Comparison of ENCODE assay signal across 8 cellular contexts in the genomic region with DNA sequence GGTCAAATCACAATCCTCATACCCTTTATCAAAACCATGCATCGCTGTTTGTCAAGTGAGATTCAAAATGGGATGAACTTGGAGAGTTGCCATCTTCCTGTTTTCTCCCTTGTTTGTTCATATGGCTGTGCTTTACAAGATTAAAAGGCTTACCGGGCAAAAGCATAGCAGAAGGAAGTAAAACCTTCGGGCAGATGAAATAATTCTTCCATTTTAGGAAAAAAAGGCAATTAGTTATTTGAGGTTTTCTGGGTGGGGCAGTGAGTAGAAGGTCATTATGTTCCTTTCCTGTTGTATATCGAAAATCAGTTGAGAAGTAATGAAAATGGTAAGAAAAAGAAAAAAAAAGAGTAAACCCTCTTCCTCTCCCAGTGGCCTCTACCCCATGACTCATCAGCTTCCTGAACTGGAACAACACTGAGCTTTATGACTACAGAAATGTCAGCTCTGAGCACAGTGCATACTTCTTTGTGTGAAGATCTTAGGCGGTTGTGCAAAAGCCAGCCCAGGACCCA.
A peak's percentile ranks its signal among the peaks of the same experiment; 100 is the strongest.
DNase-seq lines count a peak whose midpoint lies in the region; ATAC-seq and TF ChIP-seq lines count a peak whose summit lies in the region.

No MANE protein-coding gene starts in this region.

- in situ Hi-C loops in astrocyte of the cerebellum (cut with HindIII; ENCODE audit: low sequenced_read_pairs), result no loop called here

- no TSS peak for BruUV-seq in A673 (replicated peaks; lab: Mats Ljungman, UMichigan)

- H3K36me3 ChIP-seq in A673 (ENCODE audit: insufficient read depth, low read length, poor library complexity, severe bottlenecking), result no peaks in the 10 kb centered on the region
- no peaks in the 10 kb centered on the region for H3K36me3 ChIP-seq in left lung

- H3K27me3 ChIP-seq in A673 (replicated peaks; ENCODE audit: insufficient read depth, low read depth, low read length, poor library complexity) (no peaks in the 10 kb centered on the region), left lung (no peaks in the 10 kb centered on the region)

- H3K9me3 ChIP-seq in A673 (ENCODE audit: low read depth, low read length, poor library complexity, severe bottlenecking) (no peaks in the 10 kb centered on the region), left lung (no peaks in the 10 kb centered on the region)

- POLR2A ChIA-PET in A673 (lab: Charles Lee; ENCODE audit: low non-redundant PET), result no interaction called here

- DNase-seq in A673 (ENCODE audit: low spot score) (peak; percentile 42), KG1 (lab: John Stamatoyannopoulos, UW) (peak; percentile 49), astrocyte of the cerebellum (ENCODE audit: low read depth) (peak; percentile 41), left lung (no peak), activated T-cell treated with anti-CD3 and anti-CD28 coated beads for 4 hours (no peak), NCI-H1930 (lab: John Stamatoyannopoulos, UW) (no peak), D341Med (ENCODE audit: low spot score) (no peak)

- peak; percentile 57 for ATAC-seq in left lung
- ATAC-seq in HG02763 (IDR thresholded peaks at IDR 0.05; ENCODE audit: unreplicated experiment), result no peak

- H3K27ac ChIP-seq in A673 (ENCODE audit: low read depth, low read length, poor library complexity, severe bottlenecking) (no peak overlapping the region), left lung (peak overlapping the region in 1 of 2 donors; percentile 51)

- TF ChIP-seq CTCF in A673 (conservative IDR thresholded peaks at IDR 0.05; ENCODE audit: low read depth, low read length) (no peak), astrocyte of the cerebellum (IDR thresholded peaks at IDR 0.05; ENCODE audit: low read depth, low read length, missing control alignments) (no peak), left lung (IDR thresholded peaks at IDR 0.05) (no peak)

- H3K4me1 ChIP-seq in A673 (ENCODE audit: insufficient read depth, low read length, poor library complexity, severe bottlenecking) (no peaks in the 10 kb centered on the region), left lung (peaks cover 0 to 7% of the 10 kb centered on the region in 2 donors)

- intact Hi-C loops in A673 (cut with micrococcal nuclease; ENCODE audit: unreplicated experiment), result no loop called here
- intact Hi-C loops in left lung (cut with DNase I), result no loop called here

- H3K4me3 ChIP-seq in A673 (ENCODE audit: low read depth, low read length, poor library complexity, severe bottlenecking) (no peak overlapping the region), astrocyte of the cerebellum (ENCODE audit: low read depth, low read length) (no peak overlapping the region), left lung (no peak overlapping the region)

- CTCF ChIA-PET in A673 (lab: Charles Lee), result no interaction called here

Comparison
In these comparisons a context has a peak if more than half of its experiments do, and no peak if none do; other contexts are left out.
1. DNase-seq: peak in A673 (single experiment), KG1 (single experiment) and astrocyte of the cerebellum (single experiment); none in left lung (0 of 2), activated T-cell treated with anti-CD3 and anti-CD28 coated beads for 4 hours (single experiment), NCI-H1930 (0 of 2) and D341Med (single experiment).